Comparison of ENCODE assay signal across 8 cellular contexts in the genomic region with DNA sequence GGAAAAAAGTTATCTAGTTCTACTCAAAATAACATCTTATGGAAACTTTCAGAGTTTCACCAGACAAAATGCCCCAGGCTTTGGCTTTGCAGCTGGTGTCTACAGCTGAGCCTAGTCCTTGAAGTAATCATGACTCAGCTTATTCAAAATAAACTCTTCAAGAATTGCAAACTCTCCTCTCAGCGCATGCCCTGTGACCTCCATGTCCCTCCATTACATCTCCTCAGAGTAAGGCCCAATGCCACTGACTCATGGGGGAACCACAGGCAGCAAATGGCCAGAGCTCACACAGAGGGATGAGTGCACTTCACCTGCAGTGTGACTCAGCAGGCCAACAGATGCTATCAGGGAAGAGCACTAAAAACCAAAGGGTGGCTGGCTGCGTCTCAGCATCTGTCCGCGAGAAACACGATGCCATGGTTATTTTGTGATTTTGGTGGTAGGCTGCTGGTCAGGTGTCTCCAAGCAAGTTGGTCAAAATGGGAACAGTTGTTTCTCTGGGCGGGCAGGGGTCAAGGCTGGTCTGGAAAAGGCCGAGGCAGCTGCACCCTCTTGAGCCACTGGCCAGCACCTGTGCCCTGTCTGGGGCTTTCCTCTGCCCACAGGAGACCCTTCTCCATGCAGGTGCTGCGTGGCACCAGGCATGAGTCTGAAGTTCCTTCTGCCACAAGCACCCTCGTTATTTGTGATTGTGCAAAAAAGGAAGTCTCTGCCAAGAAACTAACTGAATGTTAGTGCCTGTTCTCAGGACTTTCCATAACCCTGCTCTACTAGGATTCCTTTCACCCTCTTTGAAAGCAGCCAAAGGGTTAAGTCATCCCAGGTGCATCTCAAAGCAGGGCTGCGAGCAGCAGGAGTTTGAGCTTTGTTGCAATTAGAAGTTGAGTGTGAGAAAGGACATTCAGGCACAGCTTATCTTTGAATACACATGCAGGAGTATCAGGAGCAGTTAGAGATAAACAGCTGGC.
DNase-seq lines count a peak whose midpoint lies in the region; ATAC-seq, FAIRE-seq and TF ChIP-seq lines count a peak whose summit lies in the region.
"Not testable (repeated sequence)": the region's sequence is repeated elsewhere in the genome, so short reads cannot be mapped to it uniquely, and the experiment has no call there.

No MANE protein-coding gene starts in this region.

- H3K9me3 ChIP-seq in AG04450 (ENCODE audit: control insufficient read depth, insufficient read depth, low read length); endodermal cell (ENCODE audit: control insufficient read depth, low read length): not testable (repeated sequence)

- TF ChIP-seq CTCF in AG04450 (IDR thresholded peaks at IDR 0.05; ENCODE audit: low read depth, low read length); WTC11 (IDR thresholded peaks at IDR 0.05); endodermal cell (conservative IDR thresholded peaks at IDR 0.05): not testable (repeated sequence)

- H3K27ac ChIP-seq in AG04450 (ENCODE audit: low read depth, low read length): peak overlapping the region; percentile 70
- H3K27ac ChIP-seq in endodermal cell (ENCODE audit: low read depth, low read length): not testable (repeated sequence)

- H3K4me1 ChIP-seq in endodermal cell (ENCODE audit: control insufficient read depth, insufficient read depth, low read length): not testable (repeated sequence)

- peak; percentile 98 for FAIRE-seq in H54 (lab: Jason Lieb, UNC)

- H3K4me3 ChIP-seq in AG04450 (ENCODE audit: low read depth, low read length); endodermal cell (ENCODE audit: low read length): not testable (repeated sequence)

- WGBS in endodermal cell (ENCODE audit: insufficient coverage in 1 of 2, insufficient read length in 1 of 2), 2 experiments: 84% methylated on average over 6 of the region's 10 CpGs; no CpG with 5 or more reads in 1 of the 2 experiments

- peak; percentile 66 for ATAC-seq in WTC11

- not testable (repeated sequence) for H3K4me3 Mint-ChIP-seq in WTC11; activated naive CD4-positive, alpha-beta T cell treated with anti-CD3 and anti-CD28 coated beads for 36 hours; endodermal cell

- not testable (repeated sequence) for H3K36me3 ChIP-seq in endodermal cell (ENCODE audit: control insufficient read depth, insufficient read depth, low read length)

- not testable (repeated sequence) for H3K9ac ChIP-seq in endodermal cell (ENCODE audit: extremely low read depth, low read length, poor library complexity, severe bottlenecking)

- not testable (repeated sequence) for H3K36me3 Mint-ChIP-seq in WTC11; activated naive CD4-positive, alpha-beta T cell treated with anti-CD3 and anti-CD28 coated beads for 36 hours (ENCODE audit: low read depth); endodermal cell (ENCODE audit: low read depth)

- POLR2A ChIA-PET in AG04450 (lab: Yijun Ruan, JAX); WTC11 (lab: Charles Lee): not testable (repeated sequence)

- intact Hi-C loops in activated naive CD4-positive, alpha-beta T cell treated with anti-CD3 and anti-CD28 coated beads for 36 hours (cut with micrococcal nuclease): not testable (repeated sequence)

- not testable (repeated sequence) for H3K27me3 ChIP-seq in AG04450 (ENCODE audit: control insufficient read depth, insufficient read depth, low read length); endodermal cell (ENCODE audit: control insufficient read depth, insufficient read depth, low read length, poor library complexity, severe bottlenecking)

- not testable (repeated sequence) for H3K9me3 Mint-ChIP-seq in WTC11; activated naive CD4-positive, alpha-beta T cell treated with anti-CD3 and anti-CD28 coated beads for 36 hours; endodermal cell

- CTCF ChIA-PET in AG04450 (lab: Charles Lee); WTC11 (lab: Charles Lee); activated naive CD4-positive, alpha-beta T cell treated with anti-CD3 and anti-CD28 coated beads for 36 hours (lab: Charles Lee): not testable (repeated sequence)

- not testable (repeated sequence) for H3K27me3 Mint-ChIP-seq in WTC11 (ENCODE audit: low read depth); activated naive CD4-positive, alpha-beta T cell treated with anti-CD3 and anti-CD28 coated beads for 36 hours (ENCODE audit: low read depth); endodermal cell (ENCODE audit: insufficient read depth)

- H3K27ac Mint-ChIP-seq in WTC11; activated naive CD4-positive, alpha-beta T cell treated with anti-CD3 and anti-CD28 coated beads for 36 hours; endodermal cell: not testable (repeated sequence)

- not testable (repeated sequence) for H3K4me1 Mint-ChIP-seq in WTC11, endodermal cell
- peaks cover 20% of the 10 kb centered on the region for H3K4me1 Mint-ChIP-seq in activated naive CD4-positive, alpha-beta T cell treated with anti-CD3 and anti-CD28 coated beads for 36 hours (ENCODE audit: low read depth)

- DNase-seq in AG04450 (ENCODE audit: low read depth, low spot score): peak; percentile 75
- DNase-seq in H54 (ENCODE audit: insufficient read length, low spot score); WTC11 (ENCODE audit: low spot score): not testable (repeated sequence)
- peak; percentile 93 for DNase-seq in LHCN-M2 (ENCODE audit: low read depth)
- DNase-seq in activated naive CD4-positive, alpha-beta T cell treated with anti-CD3 and anti-CD28 coated beads for 36 hours: peak; percentile 42
- DNase-seq in endodermal cell: peak; percentile 52
- peak; percentile 89 for DNase-seq in islet precursor cell
- peak; percentile 60 for DNase-seq in stimulated activated CD4-positive, alpha-beta T cell treated with anti-CD3 and anti-CD28 coated beads, Interleukin-1b, Interleukin-23, amount 100 ng/mL, for 48 hours

- not testable (repeated sequence) for TF ChIP-seq POLR2A in H54 (IDR thresholded peaks at IDR 0.05; ENCODE audit: low read depth, low read length)
